In the genomic region with DNA sequence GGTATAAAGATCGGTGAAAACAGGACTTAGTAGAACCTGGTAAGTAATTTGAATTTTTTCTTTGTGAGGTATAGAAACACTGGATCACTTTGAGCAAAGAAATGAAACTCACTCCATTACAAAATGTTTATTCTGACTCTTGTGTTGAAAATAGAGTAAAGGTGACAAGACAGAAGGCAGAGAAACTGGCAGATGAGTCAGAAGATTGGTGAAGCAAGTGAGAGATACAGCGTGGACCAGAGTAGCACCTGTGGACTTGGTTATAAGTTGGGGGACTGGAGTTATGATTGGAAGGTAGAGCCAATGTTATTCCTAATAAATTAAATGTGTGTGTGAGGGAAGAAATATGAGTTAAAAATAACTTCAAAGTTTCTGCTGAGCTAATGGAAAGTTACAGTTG, we compare ENCODE assay signal across 27 cellular contexts.
"Had no signal": no experiment of that assay in that cellular context is flagged by ENCODE, and none has a peak within 500 bp of the region (broad histone marks: within the 10 kb centered on the region; RNA-seq: fewer than 3 reads in every experiment).

No MANE protein-coding gene starts in this region.

- ATAC-seq: activated CD8-positive, alpha-beta memory T cell treated with anti-CD3 and anti-CD28 coated beads, Interleukin-2, amount 10 ng/mL, durations not matched to agents 7 days and 5 days; activated naive CD8-positive, alpha-beta T cell treated with anti-CD3 and anti-CD28 coated beads, Interleukin-2, amount 50 U/mL, for 24 hours had no signal

- H3K27me3 Mint-ChIP-seq: activated CD4-positive, alpha-beta memory T cell treated with anti-CD3 and anti-CD28 coated beads, Interleukin-2, amount 10 ng/mL, durations not matched to agents 7 days and 5 days; activated CD8-positive, alpha-beta memory T cell treated with anti-CD3 and anti-CD28 coated beads, Interleukin-2, amount 10 ng/mL, durations not matched to agents 7 days and 5 days; activated naive CD4-positive, alpha-beta T cell treated with anti-CD3 and anti-CD28 coated beads, Interleukin-2, amount 10 ng/mL, durations not matched to agents 7 days and 5 days; activated naive CD8-positive, alpha-beta T cell; activated naive CD8-positive, alpha-beta T cell treated with anti-CD3 and anti-CD28 coated beads, Interleukin-2, amount 50 U/mL, for 24 hours had no signal

- H3K27ac ChIP-seq: KMS-11, PC-9, WERI-Rb-1 had no signal

- H3K4me3 ChIP-seq: PC-9 had no signal

- H3K36me3 ChIP-seq: WERI-Rb-1 had no signal

- H3K4me3 Mint-ChIP-seq: activated CD4-positive, alpha-beta memory T cell treated with anti-CD3 and anti-CD28 coated beads, Interleukin-2, amount 10 ng/mL, durations not matched to agents 7 days and 5 days; activated CD8-positive, alpha-beta memory T cell treated with anti-CD3 and anti-CD28 coated beads, Interleukin-2, amount 10 ng/mL, durations not matched to agents 7 days and 5 days; activated naive CD4-positive, alpha-beta T cell treated with anti-CD3 and anti-CD28 coated beads, Interleukin-2, amount 10 ng/mL, durations not matched to agents 7 days and 5 days; activated naive CD8-positive, alpha-beta T cell; activated naive CD8-positive, alpha-beta T cell treated with anti-CD3 and anti-CD28 coated beads, Interleukin-2, amount 50 U/mL, for 24 hours; brain had no signal

- H3K9me3 Mint-ChIP-seq: activated CD4-positive, alpha-beta memory T cell treated with anti-CD3 and anti-CD28 coated beads, Interleukin-2, amount 10 ng/mL, durations not matched to agents 7 days and 5 days; activated naive CD4-positive, alpha-beta T cell treated with anti-CD3 and anti-CD28 coated beads, Interleukin-2, amount 10 ng/mL, durations not matched to agents 7 days and 5 days; brain had no signal

- H3K4me1 Mint-ChIP-seq: activated CD4-positive, alpha-beta memory T cell treated with anti-CD3 and anti-CD28 coated beads, Interleukin-2, amount 10 ng/mL, durations not matched to agents 7 days and 5 days; activated CD8-positive, alpha-beta memory T cell treated with anti-CD3 and anti-CD28 coated beads, Interleukin-2, amount 10 ng/mL, durations not matched to agents 7 days and 5 days; activated naive CD4-positive, alpha-beta T cell treated with anti-CD3 and anti-CD28 coated beads, Interleukin-2, amount 10 ng/mL, durations not matched to agents 7 days and 5 days; activated naive CD8-positive, alpha-beta T cell treated with anti-CD3 and anti-CD28 coated beads, Interleukin-2, amount 50 U/mL, for 24 hours; brain had no signal

- DNase-seq: activated CD4-positive, alpha-beta memory T cell treated with anti-CD3 and anti-CD28 coated beads, Interleukin-2, amount 10 ng/mL, durations not matched to agents 7 days and 5 days; activated CD4-positive, alpha-beta T cell treated with anti-CD3 and anti-CD28 coated beads for 1 hour; activated CD4-positive, alpha-beta T cell treated with anti-CD3 and anti-CD28 coated beads for 48 hours; activated CD4-positive, CD25-positive, alpha-beta regulatory T cell; activated CD8-positive, alpha-beta memory T cell treated with anti-CD3 and anti-CD28 coated beads for 24 hours; activated CD8-positive, alpha-beta memory T cell treated with anti-CD3 and anti-CD28 coated beads, Interleukin-2, amount 10 ng/mL, durations not matched to agents 7 days and 5 days; activated CD8-positive, alpha-beta memory T cell treated with anti-CD3 and anti-CD28 coated beads, Interleukin-2, amount 50 U/mL, for 48 hours; activated effector memory CD4-positive, alpha-beta T cell treated with Interleukin-2 at 50 U/mL for 16 hours; activated naive CD4-positive, alpha-beta T cell treated with anti-CD3 and anti-CD28 coated beads, Interleukin-2, amount 10 ng/mL, durations not matched to agents 7 days and 5 days; activated naive CD8-positive, alpha-beta T cell treated with anti-CD3 and anti-CD28 coated beads, Interleukin-2, amount 50 U/mL, for 24 hours; activated T-cell treated with anti-CD3 and anti-CD28 coated beads, Interleukin-2, amount 50 U/mL, for 48 hours; anterior cingulate cortex; central memory CD4-positive, alpha-beta T cell; NCI-H1417 treated with DMSO at 0.1 percent for 48 hours; NCI-H187 treated with DMSO at 0.1 percent for 48 hours; NCI-H2171 treated with DMSO at 0.1 percent for 48 hours; NCI-H2227 treated with DMSO at 0.1 percent for 48 hours; Right ventricle myocardium superior; SW 1271; T-helper 1 cell; T-helper 2 cell; T-helper 9 cell; WERI-Rb-1 had no signal

- H3K4me2 ChIP-seq: KMS-11, PC-9 had no signal

- H3K36me3 Mint-ChIP-seq: activated CD8-positive, alpha-beta memory T cell treated with anti-CD3 and anti-CD28 coated beads, Interleukin-2, amount 10 ng/mL, durations not matched to agents 7 days and 5 days; activated naive CD4-positive, alpha-beta T cell treated with anti-CD3 and anti-CD28 coated beads, Interleukin-2, amount 10 ng/mL, durations not matched to agents 7 days and 5 days; activated naive CD8-positive, alpha-beta T cell; brain had no signal

- H2AFZ ChIP-seq: PC-9 had no signal

- H3K9ac ChIP-seq: KMS-11 had no signal

- H3K27ac Mint-ChIP-seq: activated CD4-positive, alpha-beta memory T cell treated with anti-CD3 and anti-CD28 coated beads, Interleukin-2, amount 10 ng/mL, durations not matched to agents 7 days and 5 days; activated CD8-positive, alpha-beta memory T cell treated with anti-CD3 and anti-CD28 coated beads, Interleukin-2, amount 10 ng/mL, durations not matched to agents 7 days and 5 days; activated naive CD4-positive, alpha-beta T cell treated with anti-CD3 and anti-CD28 coated beads, Interleukin-2, amount 10 ng/mL, durations not matched to agents 7 days and 5 days; activated naive CD8-positive, alpha-beta T cell; activated naive CD8-positive, alpha-beta T cell treated with anti-CD3 and anti-CD28 coated beads, Interleukin-2, amount 50 U/mL, for 24 hours; brain had no signal
